ENCODE assay signal across 29 cellular contexts in the genomic region with DNA sequence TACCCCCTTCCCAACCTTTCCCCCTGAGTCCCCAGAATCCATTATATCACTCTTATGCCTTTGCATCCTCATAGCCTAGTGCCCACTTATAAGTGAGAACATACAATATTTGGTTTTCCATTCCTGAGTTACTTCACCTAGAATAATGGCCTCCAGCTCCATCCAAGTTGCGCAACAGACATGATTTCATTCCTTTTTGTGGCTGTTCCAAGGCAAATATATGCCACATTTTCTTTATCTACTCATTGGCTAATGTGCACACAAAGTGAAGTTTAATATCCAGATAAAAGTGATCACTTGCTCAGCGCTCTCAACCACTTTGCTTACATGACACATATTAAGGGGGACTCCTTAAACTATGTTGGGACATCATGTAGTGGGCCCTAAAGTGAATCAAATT.
DNase-seq lines count a peak whose midpoint lies in the region; ATAC-seq, FAIRE-seq and TF ChIP-seq lines count a peak whose summit lies in the region.
"Had no signal": no experiment of that assay in that cellular context is flagged by ENCODE, and none has a peak within 500 bp of the region (broad histone marks: within the 10 kb centered on the region; RNA-seq: fewer than 3 reads in every experiment).

No MANE protein-coding gene starts in this region.

- WGBS in GM23248 (ENCODE audit: low coverage in 1 of 2, low lambda C conversion rate in 2 of 2, missing lambda C conversion rate in 2 of 2), 2 experiments, result 73 to 79% methylated on average over 2 of the region's 2 CpGs
- 31% methylated on average over 2 of the region's 2 CpGs for WGBS in HepG2 (ENCODE audit: low lambda C conversion rate)

- H3F3A ChIP-seq in GM23248 (ENCODE audit: insufficient read depth), result no peaks in the 10 kb centered on the region

- H3K27me3 ChIP-seq in GM23248 (replicated peaks; ENCODE audit: insufficient read depth) (no peaks in the 10 kb centered on the region), adipocyte (replicated peaks; ENCODE audit: control insufficient read depth, insufficient read depth, low read length) (no peaks in the 10 kb centered on the region), HepG2 (ENCODE audit: control insufficient read depth in 1 of 2, insufficient read depth in 2 of 2, low read length in 2 of 2) (no peaks in the 10 kb centered on the region)
- H3K27me3 ChIP-seq: esophagus muscularis mucosa, SJSA1, thyroid gland had no signal

- no peaks in the 10 kb centered on the region for H4K20me1 ChIP-seq in GM23248 (ENCODE audit: insufficient read depth)
- no peaks in the 10 kb centered on the region for H4K20me1 ChIP-seq in HepG2 (ENCODE audit: insufficient read depth, low read length)

- POLR2A ChIA-PET in HepG2 (lab: Yijun Ruan, JAX), result no interaction called here

- TF ChIP-seq POLR2A in HepG2 (IDR thresholded peaks at IDR 0.05; ENCODE audit: insufficient read depth in 1 of 2, low read depth in 2 of 2, low read length in 2 of 2), result no peak

- H3K9ac ChIP-seq in GM23248, result no peak overlapping the region
- H3K9ac ChIP-seq in adipocyte (ENCODE audit: low read length), result no peak overlapping the region
- H3K9ac ChIP-seq in HepG2 (ENCODE audit: insufficient read depth, low read depth, low read length), result no peak overlapping the region

- H3K27ac ChIP-seq in GM23248 (no peak overlapping the region), HepG2 (ENCODE audit: extremely low read length, insufficient read depth, low read length) (no peak overlapping the region)
- H3K27ac ChIP-seq: A549, esophagus muscularis mucosa, SJSA1, thyroid gland had no signal

- H3K4me2 ChIP-seq in GM23248 (ENCODE audit: unreplicated experiment) (no peak overlapping the region), HepG2 (ENCODE audit: low read depth, low read length) (no peak overlapping the region)
- H3K4me2 ChIP-seq: A549 had no signal

- peak; percentile 65 for DNase-seq in GM23248
- peak; percentile 70 for DNase-seq in adipocyte (ENCODE audit: low read depth)
- peak; percentile 53 for DNase-seq in epithelial cell of esophagus (ENCODE audit: low read depth)
- no peak for DNase-seq in HepG2 (ENCODE audit: low spot score)
- no peak for DNase-seq in stimulated activated naive CD4-positive, alpha-beta T cell treated with Interleukin-2 at 50 U/mL for 16 hours (lab: John Stamatoyannopoulos, UW)
- DNase-seq: activated B cell treated with CpG ODN at 0.5 μM for 24 hours; activated CD4-positive, alpha-beta T cell treated with anti-CD3 and anti-CD28 coated beads, Interleukin-2, amount 50 U/mL, for 1 hour; activated CD8-positive, alpha-beta memory T cell treated with anti-CD3 and anti-CD28 coated beads, Interleukin-2, amount 10 ng/mL, durations not matched to agents 7 days and 5 days; activated naive CD4-positive, alpha-beta T cell; activated T-cell treated with anti-CD3 and anti-CD28 coated beads, Interleukin-2, amount 50 U/mL, for 48 hours; caudate nucleus; CD4-positive, alpha-beta memory T cell; EL; endodermal cell; GOT3; NCI-H1417; NCI-H2029 treated with DMSO at 0.1 percent for 48 hours; NCI-H345; NCI-H748 treated with DMSO at 0.1 percent for 48 hours; posterior cingulate gyrus; T-cell; thyroid gland had no signal

- no peaks in the 10 kb centered on the region for H3K9me3 ChIP-seq in GM23248 (ENCODE audit: low read depth)
- H3K9me3 ChIP-seq in adipocyte (ENCODE audit: control insufficient read depth, low read length), result no peaks in the 10 kb centered on the region
- H3K9me3 ChIP-seq in HepG2 (ENCODE audit: low read length), result no peaks in the 10 kb centered on the region
- H3K9me3 ChIP-seq: A549, esophagus muscularis mucosa, SJSA1, thyroid gland had no signal

- TF ChIP-seq EP300 in HepG2 (IDR thresholded peaks at IDR 0.05; ENCODE audit: low read depth in 2 of 2, low read length in 2 of 2) (no peak), HepG2 (CRISPR knock-in tag; IDR thresholded peaks at IDR 0.05; ENCODE audit: borderline replicate concordance) (no peak)

- in situ Hi-C loops in GM23248 (cut with MboI) (no loop called here), HepG2 (cut with HindIII; ENCODE audit: extremely low pct_ligation_motif_present, low pct_unique_long_range_greater_than_20kb) (no loop called here)

- FAIRE-seq in HepG2 (lab: Jason Lieb, UNC), result no peak
- FAIRE-seq: A549, GM12878 had no signal

- no peaks in the 10 kb centered on the region for H3K36me3 ChIP-seq in GM23248 (ENCODE audit: low read depth)
- no peaks in the 10 kb centered on the region for H3K36me3 ChIP-seq in adipocyte (ENCODE audit: control insufficient read depth, insufficient read depth, low read length, severe bottlenecking)
- no peaks in the 10 kb centered on the region for H3K36me3 ChIP-seq in HepG2 (replicated peaks in 1 of 2; ENCODE audit: control insufficient read depth in 1 of 2, insufficient read depth in 2 of 2, low read length in 2 of 2)
- H3K36me3 ChIP-seq: esophagus muscularis mucosa, SJSA1, thyroid gland had no signal

- H3K4me3 ChIP-seq in GM23248 (no peak overlapping the region), adipocyte (ENCODE audit: low read length) (no peak overlapping the region), epithelial cell of esophagus (ENCODE audit: low read length) (no peak overlapping the region), HepG2 (replicated peaks in 1 of 3; ENCODE audit: insufficient read depth in 1 of 3, low read depth in 2 of 3, low read length in 3 of 3) (no peak overlapping the region)
- H3K4me3 ChIP-seq: A549, esophagus muscularis mucosa, GM12878, SJSA1, thyroid gland had no signal

- TF ChIP-seq CTCF in epithelial cell of esophagus (IDR thresholded peaks at IDR 0.05; ENCODE audit: insufficient read depth, low read depth, low read length, missing control alignments), result no peak
- no peak for TF ChIP-seq CTCF in HepG2 (CRISPR knock-in tag; IDR thresholded peaks at IDR 0.05)

- no peaks in the 10 kb centered on the region for H3K79me2 ChIP-seq in GM23248 (ENCODE audit: insufficient read depth)
- no peaks in the 10 kb centered on the region for H3K79me2 ChIP-seq in HepG2 (ENCODE audit: insufficient read depth, low read length)

- CTCF ChIA-PET in HepG2 (lab: Yijun Ruan, JAX; ENCODE audit: low intra/inter-chr PET ratio, low total read pairs), result no interaction called here

- H3K4me1 ChIP-seq in GM23248 (ENCODE audit: insufficient read depth) (no peaks in the 10 kb centered on the region), adipocyte (ENCODE audit: control insufficient read depth, insufficient read depth, low read length) (no peaks in the 10 kb centered on the region), HepG2 (ENCODE audit: insufficient read depth, low read length) (peaks cover 10% of the 10 kb centered on the region)
- H3K4me1 ChIP-seq: A549, esophagus muscularis mucosa, SJSA1, thyroid gland had no signal

- no TSS peak for BruUV-seq in HepG2 (replicated peaks; lab: Mats Ljungman, UMichigan)

- H3K9me2 ChIP-seq in GM23248 (ENCODE audit: insufficient read depth), result no peaks in the 10 kb centered on the region

- ATAC-seq in HepG2 (no peak), HG03378 (IDR thresholded peaks at IDR 0.05; ENCODE audit: unreplicated experiment) (no peak), GM18867 (IDR thresholded peaks at IDR 0.05; ENCODE audit: unreplicated experiment) (no peak), GM21526 (IDR thresholded peaks at IDR 0.05; ENCODE audit: low FRiP score, unreplicated experiment) (no peak)
- ATAC-seq: A549; activated CD8-positive, alpha-beta memory T cell treated with anti-CD3 and anti-CD28 coated beads, Interleukin-2, amount 10 ng/mL, durations not matched to agents 7 days and 5 days; GM12878; T-cell had no signal

- H2AFZ ChIP-seq in GM23248 (no peak overlapping the region), HepG2 (ENCODE audit: low read length) (no peak overlapping the region)

- intact Hi-C loops in HepG2 (cut with micrococcal nuclease; ENCODE audit: unreplicated experiment), result no loop called here

- TF ChIP-seq RAD21 in HepG2 (CRISPR knock-in tag; IDR thresholded peaks at IDR 0.05), result no peak

TF ChIP-seq in HepG2, 621 proteins besides CTCF, POLR2A, EP300 and RAD21:
- no peak for TF ChIP-seq XRCC5 (optimal IDR thresholded peaks at IDR 0.05; ENCODE audit: low read length)
- no peak for TF ChIP-seq CCAR2 (optimal IDR thresholded peaks at IDR 0.05; ENCODE audit: low read depth, low read length)
- TF ChIP-seq CEBPB (IDR thresholded peaks at IDR 0.05; ENCODE audit: borderline replicate concordance, low read depth, low read length), result peak; percentile 65; the same call in 1 of the 2 replicates

Comparison
In these comparisons a context has a peak if more than half of its experiments do, and no peak if none do; other contexts are left out.
1. DNase-seq: peak in GM23248 (single experiment), adipocyte (single experiment) and epithelial cell of esophagus (single experiment); none in HepG2 (single experiment) and stimulated activated naive CD4-positive, alpha-beta T cell treated with Interleukin-2 at 50 U/mL for 16 hours (single experiment).